In genomic region chr12:60174476-60174875, GRCh38 we compare ENCODE assay signal across 32 cellular contexts.
A peak's percentile ranks its signal among the peaks of the same experiment; 100 is the strongest.
DNase-seq lines count a peak whose midpoint lies in the region; ATAC-seq and TF ChIP-seq lines count a peak whose summit lies in the region.
"Had no signal": no experiment of that assay in that cellular context is flagged by ENCODE, and none has a peak within 500 bp of the region (broad histone marks: within the 10 kb centered on the region; RNA-seq: fewer than 3 reads in every experiment).

No MANE protein-coding gene starts in this region.

- TF ChIP-seq POLR2A in breast epithelium (IDR thresholded peaks at IDR 0.05) (no peak), gastrocnemius medialis (IDR thresholded peaks at IDR 0.05) (no peak)

- H3K4me1 Mint-ChIP-seq in MCF 10A (ENCODE audit: insufficient read depth, unreplicated experiment) (peaks cover 14% of the 10 kb centered on the region), Caco-2 (ENCODE audit: low read depth, unreplicated experiment) (no peaks in the 10 kb centered on the region)
- H3K4me1 Mint-ChIP-seq: activated B cell treated with CpG ODN at 0.5 μM for 24 hours; activated CD4-positive, alpha-beta T cell treated with anti-CD3 and anti-CD28 coated beads, Interleukin-2, amount 10 ng/mL, durations not matched to agents 7 days and 5 days; CD4-positive, CD25-positive, alpha-beta regulatory T cell; central memory CD8-positive, alpha-beta T cell; endodermal cell had no signal

- H3K9me3 Mint-ChIP-seq in MCF 10A (ENCODE audit: unreplicated experiment) (no peaks in the 10 kb centered on the region), Caco-2 (ENCODE audit: unreplicated experiment) (no peaks in the 10 kb centered on the region)
- H3K9me3 Mint-ChIP-seq: activated B cell treated with CpG ODN at 0.5 μM for 24 hours; activated CD4-positive, alpha-beta T cell treated with anti-CD3 and anti-CD28 coated beads, Interleukin-2, amount 10 ng/mL, durations not matched to agents 7 days and 5 days; activated naive CD4-positive, alpha-beta T cell treated with anti-CD3 and anti-CD28 coated beads, Interleukin-2, amount 50 U/mL, for 72 hours; central memory CD8-positive, alpha-beta T cell; endodermal cell had no signal

- H2AFZ ChIP-seq in fibroblast of lung (ENCODE audit: low read length), result no peak overlapping the region

- H3K27me3 ChIP-seq in breast epithelium (no peaks in the 10 kb centered on the region), fibroblast of lung (ENCODE audit: control insufficient read depth, insufficient read depth, low read length) (no peaks in the 10 kb centered on the region), gastrocnemius medialis (no peaks in the 10 kb centered on the region), Caco-2 (replicated peaks; ENCODE audit: control insufficient read depth, insufficient read depth, low read length) (no peaks in the 10 kb centered on the region)
- H3K27me3 ChIP-seq: Peyer's patch, testis had no signal

- H3K4me3 ChIP-seq in breast epithelium (no peak overlapping the region), astrocyte of the cerebellum (ENCODE audit: low read depth, low read length) (no peak overlapping the region), fibroblast of lung (replicated peaks in 1 of 4; ENCODE audit: control extremely low read depth in 1 of 4, insufficient read depth in 1 of 4, low read depth in 3 of 4, low read length in 4 of 4) (no peak overlapping the region), gastrocnemius medialis (no peak overlapping the region), Caco-2 (ENCODE audit: low read depth, low read length) (no peak overlapping the region)
- H3K4me3 ChIP-seq: HAP-1, left ventricle myocardium inferior, Peyer's patch, testis had no signal

- no peak overlapping the region for H3K27ac ChIP-seq in breast epithelium
- no peak overlapping the region for H3K27ac ChIP-seq in fibroblast of lung (ENCODE audit: insufficient read depth, low read length)
- H3K27ac ChIP-seq in gastrocnemius medialis, result no peak overlapping the region
- H3K27ac ChIP-seq: left ventricle myocardium inferior, Peyer's patch, testis had no signal

- no peaks in the 10 kb centered on the region for H3K9me3 ChIP-seq in breast epithelium
- no peaks in the 10 kb centered on the region for H3K9me3 ChIP-seq in fibroblast of lung (ENCODE audit: control insufficient read depth, insufficient read depth, low read depth, low read length)
- H3K9me3 ChIP-seq in gastrocnemius medialis, result no peaks in the 10 kb centered on the region
- H3K9me3 ChIP-seq in Caco-2, result no peaks in the 10 kb centered on the region
- H3K9me3 ChIP-seq: HAP-1, left ventricle myocardium inferior, Peyer's patch, testis had no signal

- no peak overlapping the region for H3K4me3 Mint-ChIP-seq in MCF 10A (ENCODE audit: unreplicated experiment)
- H3K4me3 Mint-ChIP-seq in Caco-2 (ENCODE audit: unreplicated experiment), result no peak overlapping the region
- H3K4me3 Mint-ChIP-seq: activated B cell treated with CpG ODN at 0.5 μM for 24 hours; activated CD4-positive, alpha-beta T cell treated with anti-CD3 and anti-CD28 coated beads, Interleukin-2, amount 10 ng/mL, durations not matched to agents 7 days and 5 days; CD4-positive, CD25-positive, alpha-beta regulatory T cell; central memory CD8-positive, alpha-beta T cell; endodermal cell had no signal

- H3K36me3 ChIP-seq in breast epithelium (no peaks in the 10 kb centered on the region), fibroblast of lung (ENCODE audit: control insufficient read depth, insufficient read depth, low read length) (no peaks in the 10 kb centered on the region), gastrocnemius medialis (no peaks in the 10 kb centered on the region), Caco-2 (ENCODE audit: control insufficient read depth, insufficient read depth, low read length) (no peaks in the 10 kb centered on the region)
- H3K36me3 ChIP-seq: HAP-1, left ventricle myocardium inferior, Peyer's patch had no signal

- H3K4me1 ChIP-seq in breast epithelium (no peaks in the 10 kb centered on the region), fibroblast of lung (ENCODE audit: control insufficient read depth, extremely low read depth, insufficient read depth, low read length) (peaks cover 2% of the 10 kb centered on the region), gastrocnemius medialis (no peaks in the 10 kb centered on the region), Caco-2 (no peaks in the 10 kb centered on the region)
- H3K4me1 ChIP-seq: left ventricle myocardium inferior, Peyer's patch, testis had no signal

- in situ Hi-C loops in astrocyte of the cerebellum (cut with HindIII; ENCODE audit: low sequenced_read_pairs), result no loop called here
- in situ Hi-C loops in gastrocnemius medialis (cut with MboI; ENCODE audit: low sequenced_read_pairs in 4 of 4), result no loop called here

- no peaks in the 10 kb centered on the region for H3K79me2 ChIP-seq in fibroblast of lung (ENCODE audit: control insufficient read depth, insufficient read depth, low read length)

- H3K36me3 Mint-ChIP-seq in MCF 10A (ENCODE audit: insufficient read depth, unreplicated experiment) (no peaks in the 10 kb centered on the region), Caco-2 (ENCODE audit: insufficient read depth, unreplicated experiment) (no peaks in the 10 kb centered on the region)
- H3K36me3 Mint-ChIP-seq: activated naive CD4-positive, alpha-beta T cell treated with anti-CD3 and anti-CD28 coated beads, Interleukin-2, amount 50 U/mL, for 72 hours; CD4-positive, CD25-positive, alpha-beta regulatory T cell had no signal

- BruUV-seq in MCF 10A (replicated peaks; lab: Mats Ljungman, UMichigan) (no TSS peak), Caco-2 (replicated peaks; lab: Mats Ljungman, UMichigan) (no TSS peak)

- H3K27ac Mint-ChIP-seq in MCF 10A (ENCODE audit: low read depth, unreplicated experiment) (no peak overlapping the region), Caco-2 (ENCODE audit: unreplicated experiment) (no peak overlapping the region)
- H3K27ac Mint-ChIP-seq: activated B cell treated with CpG ODN at 0.5 μM for 24 hours; activated CD4-positive, alpha-beta T cell treated with anti-CD3 and anti-CD28 coated beads, Interleukin-2, amount 10 ng/mL, durations not matched to agents 7 days and 5 days; activated naive CD4-positive, alpha-beta T cell treated with anti-CD3 and anti-CD28 coated beads, Interleukin-2, amount 50 U/mL, for 72 hours; CD4-positive, CD25-positive, alpha-beta regulatory T cell; endodermal cell had no signal

- H3K4me2 ChIP-seq in fibroblast of lung (ENCODE audit: extremely low read depth, insufficient read depth, low read length), result no peak overlapping the region

- H3K27me3 Mint-ChIP-seq in MCF 10A (ENCODE audit: insufficient read depth, unreplicated experiment) (no peaks in the 10 kb centered on the region), Caco-2 (ENCODE audit: insufficient read depth, unreplicated experiment) (no peaks in the 10 kb centered on the region)
- H3K27me3 Mint-ChIP-seq: activated B cell treated with CpG ODN at 0.5 μM for 24 hours; activated CD4-positive, alpha-beta T cell treated with anti-CD3 and anti-CD28 coated beads, Interleukin-2, amount 10 ng/mL, durations not matched to agents 7 days and 5 days; CD4-positive, CD25-positive, alpha-beta regulatory T cell; central memory CD8-positive, alpha-beta T cell had no signal

- intact Hi-C loops in MCF 10A (cut with micrococcal nuclease), result no loop called here
- intact Hi-C loops in breast epithelium (cut with DNase I; ENCODE audit: low total_unique reads), result no loop called here
- intact Hi-C loops in gastrocnemius medialis (cut with DNase I; ENCODE audit: low total_unique reads), result no loop called here
- intact Hi-C loops in Caco-2 (cut with micrococcal nuclease; ENCODE audit: unreplicated experiment), result no loop called here

- DNase-seq in MCF 10A (ENCODE audit: unreplicated experiment) (peak; percentile 9), breast epithelium (ENCODE audit: low spot score in 2 of 2) (no peak), astrocyte of the cerebellum (ENCODE audit: low read depth) (peak; percentile 8), fibroblast of lung (ENCODE audit: low read depth in 2 of 2) (peak; percentile 35 to 76), gastrocnemius medialis (no peak), Caco-2 (no peak)
- DNase-seq: 8988T; activated B cell treated with CpG ODN at 0.5 μM for 24 hours; activated CD4-positive, alpha-beta T cell treated with anti-CD3 and anti-CD28 coated beads, Interleukin-2, amount 10 ng/mL, durations not matched to agents 7 days and 5 days; activated effector memory CD4-positive, alpha-beta T cell treated with Interleukin-2 at 50 U/mL for 16 hours; AML-193; CD4-positive, CD25-positive, alpha-beta regulatory T cell; dermis blood vessel endothelial cell; endodermal cell; left ventricle myocardium inferior; NCI-H1092; NCI-H1694 treated with DMSO at 0.1 percent for 48 hours; NCI-H446; NCI-H748 treated with DMSO at 0.1 percent for 48 hours; Peyer's patch; SIG-M5; stimulated activated CD4-positive, alpha-beta T cell treated with anti-CD3 and anti-CD28 coated beads, Interleukin-1b, Interleukin-23, amount 100 ng/mL, for 48 hours; stimulated activated naive CD8-positive, alpha-beta T cell treated with anti-CD3 and anti-CD28 coated beads, Interleukin-15, Interleukin-2, amounts not matched to agents 100 U/mL and 50 U/mL, for 24 hours; SW 1271; T1000; testis had no signal

- TF ChIP-seq CTCF in MCF 10A (IDR thresholded peaks at IDR 0.05; ENCODE audit: unreplicated experiment) (no peak), breast epithelium (IDR thresholded peaks at IDR 0.05) (no peak), astrocyte of the cerebellum (IDR thresholded peaks at IDR 0.05; ENCODE audit: low read depth, low read length, missing control alignments) (no peak), fibroblast of lung (conservative IDR thresholded peaks at IDR 0.05 in 1 of 2, IDR thresholded peaks at IDR 0.05 in 1 of 2; ENCODE audit: low read depth in 1 of 2, low read length in 2 of 2) (no peak), gastrocnemius medialis (IDR thresholded peaks at IDR 0.05 in 4 of 5, conservative IDR thresholded peaks at IDR 0.05 in 1 of 5) (no peak), Caco-2 (IDR thresholded peaks at IDR 0.05; ENCODE audit: insufficient read depth in 1 of 2, low read depth in 1 of 2, low read length in 1 of 2, severe bottlenecking in 1 of 2, unreplicated experiment in 1 of 2) (no peak)

- ATAC-seq in gastrocnemius medialis, result no peak
- ATAC-seq in HG03280 (IDR thresholded peaks at IDR 0.05; ENCODE audit: unreplicated experiment), result no peak
- no peak for ATAC-seq in GM21360 (IDR thresholded peaks at IDR 0.05; ENCODE audit: unreplicated experiment)
- ATAC-seq: activated naive CD4-positive, alpha-beta T cell treated with anti-CD3 and anti-CD28 coated beads, Interleukin-2, amount 50 U/mL, for 72 hours; esophagus mucosa; stimulated activated naive CD8-positive, alpha-beta T cell treated with anti-CD3 and anti-CD28 coated beads, Interleukin-15, Interleukin-2, amounts not matched to agents 100 U/mL and 50 U/mL, for 24 hours had no signal

- POLR2A ChIA-PET in MCF 10A (lab: Yijun Ruan, JAX), result no interaction called here
- POLR2A ChIA-PET in Caco-2 (lab: Charles Lee), result no interaction called here

- no peak overlapping the region for H3K9ac ChIP-seq in fibroblast of lung (ENCODE audit: insufficient read depth, low read length)

- H4K20me1 ChIP-seq in fibroblast of lung (ENCODE audit: control insufficient read depth, extremely low read depth, insufficient read depth, low read length), result no peaks in the 10 kb centered on the region

- CTCF ChIA-PET in MCF 10A (lab: Yijun Ruan, JAX), result no interaction called here
- CTCF ChIA-PET in Caco-2 (lab: Charles Lee), result no interaction called here

Comparison
In these comparisons a context has a peak if more than half of its experiments do, and no peak if none do; other contexts are left out.
1. DNase-seq: peak in MCF 10A (single experiment), astrocyte of the cerebellum (single experiment) and fibroblast of lung (2 of 2); none in breast epithelium (0 of 2), gastrocnemius medialis (0 of 2) and Caco-2 (0 of 2).